Comparison of ENCODE assay signal across 10 cellular contexts in the genomic region with DNA sequence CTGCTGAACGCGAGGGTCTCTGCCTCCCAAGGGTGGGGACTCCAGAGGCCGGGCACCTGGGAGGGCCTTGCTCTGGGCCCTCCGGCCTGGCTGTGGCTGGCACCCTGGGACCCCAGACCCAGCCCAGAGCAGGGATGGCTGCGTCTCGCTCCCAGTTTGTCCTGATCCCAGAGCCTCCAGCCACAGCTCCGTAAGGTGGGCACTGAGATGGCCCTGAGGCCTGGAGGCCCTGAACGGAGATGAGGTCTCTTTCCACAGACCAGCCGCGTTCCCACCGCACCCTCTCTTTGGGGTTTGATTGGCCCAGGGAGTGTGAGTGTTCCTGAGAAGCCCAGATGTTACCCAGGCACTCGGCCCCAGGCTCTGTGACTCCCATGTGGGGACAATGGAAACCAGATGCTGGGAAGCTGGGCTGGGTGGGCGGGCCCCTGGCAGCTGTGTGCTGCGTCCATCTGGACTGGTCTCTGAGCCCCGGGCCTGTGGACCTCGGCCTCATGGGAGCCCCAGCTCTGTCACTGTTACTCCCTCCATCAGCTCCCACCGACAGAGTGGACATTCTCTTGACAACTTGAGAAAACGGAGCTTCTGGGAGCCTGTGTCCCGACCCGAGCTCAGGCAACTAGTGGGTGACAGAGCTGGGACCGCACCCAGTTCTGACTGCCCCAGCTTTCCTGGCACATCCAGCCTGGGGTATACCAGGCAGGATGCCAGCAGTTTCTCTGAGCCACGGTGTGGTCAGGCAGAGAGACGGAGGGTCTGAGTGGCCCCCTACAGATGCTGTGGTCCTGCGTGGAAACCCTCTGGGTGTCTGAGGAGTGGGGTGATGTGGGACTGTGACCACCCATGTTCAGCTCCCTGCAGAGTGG. TPM values are rescaled to one million over a fixed set of nuclear protein-coding genes. Genes with fewer than 3 reads are reported as not detected.
DNase-seq lines count a peak whose midpoint lies in the region; ATAC-seq, FAIRE-seq and TF ChIP-seq lines count a peak whose summit lies in the region.
"Had no signal": no experiment of that assay in that cellular context is flagged by ENCODE, and none has a peak within 500 bp of the region (broad histone marks: within the 10 kb centered on the region; RNA-seq: fewer than 3 reads in every experiment).

No MANE protein-coding gene starts in this region.

- no peak for TF ChIP-seq EP300 in HepG2 (IDR thresholded peaks at IDR 0.05; ENCODE audit: low read depth in 2 of 2, low read length in 2 of 2)
- no peak for TF ChIP-seq EP300 in HepG2 (CRISPR knock-in tag; IDR thresholded peaks at IDR 0.05; ENCODE audit: borderline replicate concordance)

- H3K4me2 ChIP-seq in GM23248 (ENCODE audit: unreplicated experiment) (peak overlapping the region; percentile 76), HepG2 (ENCODE audit: low read depth, low read length) (peak overlapping the region; percentile 18; the same call in 1 of the 2 replicates)

- H2AFZ ChIP-seq in GM23248 (no peak overlapping the region), HepG2 (ENCODE audit: low read length) (no peak overlapping the region)

- no peak for TF ChIP-seq RAD21 in HepG2 (CRISPR knock-in tag; IDR thresholded peaks at IDR 0.05)

- H3K4me1 ChIP-seq in GM23248 (ENCODE audit: insufficient read depth) = peaks cover 40% of the 10 kb centered on the region
- H3K4me1 ChIP-seq in HepG2 (ENCODE audit: insufficient read depth, low read length) = peaks cover 31% of the 10 kb centered on the region
- H3K4me1 ChIP-seq in testis = peaks cover 46% of the 10 kb centered on the region

- no peaks in the 10 kb centered on the region for H3K27me3 ChIP-seq in GM23248 (replicated peaks; ENCODE audit: insufficient read depth)
- H3K27me3 ChIP-seq in HepG2 (ENCODE audit: control insufficient read depth in 1 of 2, insufficient read depth in 2 of 2, low read length in 2 of 2) = peaks cover 19 to 46% of the 10 kb centered on the region in 2 experiments
- H3K27me3 ChIP-seq in testis = no peaks in the 10 kb centered on the region

- no peaks in the 10 kb centered on the region for H3K9me3 ChIP-seq in GM23248 (ENCODE audit: low read depth)
- H3K9me3 ChIP-seq in HepG2 (ENCODE audit: low read length) = no peaks in the 10 kb centered on the region
- H3K9me3 ChIP-seq in testis = no peaks in the 10 kb centered on the region

- no peak; the same call in 2 of the 3 replicates for ATAC-seq in HepG2

- H3K79me2 ChIP-seq in GM23248 (ENCODE audit: insufficient read depth) (no peaks in the 10 kb centered on the region), HepG2 (ENCODE audit: insufficient read depth, low read length) (no peaks in the 10 kb centered on the region)

- H3K36me3 ChIP-seq in GM23248 (ENCODE audit: low read depth) = no peaks in the 10 kb centered on the region
- H3K36me3 ChIP-seq in HepG2 (replicated peaks in 1 of 2; ENCODE audit: control insufficient read depth in 1 of 2, insufficient read depth in 2 of 2, low read length in 2 of 2) = no peaks in the 10 kb centered on the region
- no peaks in the 10 kb centered on the region for H3K36me3 ChIP-seq in testis (ENCODE audit: low read depth, missing control alignments)

- FAIRE-seq in HepG2 (lab: Jason Lieb, UNC) = no peak

- no TSS peak for BruUV-seq in HepG2 (replicated peaks; lab: Mats Ljungman, UMichigan)

- H4K20me1 ChIP-seq in GM23248 (ENCODE audit: insufficient read depth) = no peaks in the 10 kb centered on the region
- H4K20me1 ChIP-seq in HepG2 (ENCODE audit: insufficient read depth, low read length) = no peaks in the 10 kb centered on the region

- H3K4me3 ChIP-seq in GM23248 (peak overlapping the region; percentile 56; the same call in 1 of the 2 replicates), choroid plexus epithelial cell (ENCODE audit: low read depth, low read length) (no peak overlapping the region), HepG2 (replicated peaks in 1 of 3; ENCODE audit: insufficient read depth in 1 of 3, low read depth in 2 of 3, low read length in 3 of 3) (no peak overlapping the region), testis (peak overlapping the region in 1 of 2 donors; percentile 58)

- TF ChIP-seq POLR2A in HepG2 (IDR thresholded peaks at IDR 0.05; ENCODE audit: insufficient read depth in 1 of 2, low read depth in 2 of 2, low read length in 2 of 2) (no peak), testis (IDR thresholded peaks at IDR 0.05) (no peak)

- POLR2A ChIA-PET in HepG2 (lab: Yijun Ruan, JAX) = no interaction called here

- in situ Hi-C loops in GM23248 (cut with MboI) (loop anchor here (5.0 kb wide), 1 partner anchor 131 kb away; no protein-coding TSS in a partner anchor), HepG2 (cut with HindIII; ENCODE audit: extremely low pct_ligation_motif_present, low pct_unique_long_range_greater_than_20kb) (loop anchor here (5.0 to 10.0 kb wide), 3 partner anchors 151 to 313 kb away; a partner anchor contains a TSS)

- H3K9ac ChIP-seq in GM23248 (peak overlapping the region; percentile 79), HepG2 (ENCODE audit: insufficient read depth, low read depth, low read length) (no peak overlapping the region)

- CTCF ChIA-PET in HepG2 (lab: Yijun Ruan, JAX; ENCODE audit: low intra/inter-chr PET ratio, low total read pairs) = no interaction called here

- DNase-seq in GM23248 = peak; percentile 96
- DNase-seq in choroid plexus epithelial cell (ENCODE audit: low read depth) = peak; percentile 36
- DNase-seq in HepG2 (ENCODE audit: low spot score) = no peak
- DNase-seq in testis = no peak
- no peak for DNase-seq in retina
- no peak for DNase-seq in GM10266 (ENCODE audit: extremely low spot score)
- DNase-seq in germinal center (ENCODE audit: low spot score) = no peak
- DNase-seq in NCI-H748 (lab: John Stamatoyannopoulos, UW; ENCODE audit: unreplicated experiment) = no peak
- DNase-seq: activated T-cell treated with anti-CD3 and anti-CD28 coated beads, Interleukin-2, amount 50 U/mL, for 48 hours; foreskin melanocyte had no signal

- intact Hi-C loops in HepG2 (cut with micrococcal nuclease; ENCODE audit: unreplicated experiment) (loop anchor here (5.0 to 10.0 kb wide), 2 partner anchors 176 to 223 kb away; no protein-coding TSS in a partner anchor), testis (cut with DNase I; ENCODE audit: low total_unique reads) (loop anchor here (5.0 kb wide), 1 partner anchor 126 kb away; a partner anchor contains a TSS)

- no peaks in the 10 kb centered on the region for H3K9me2 ChIP-seq in GM23248 (ENCODE audit: insufficient read depth)

- H3F3A ChIP-seq in GM23248 (ENCODE audit: insufficient read depth) = peaks cover 4% of the 10 kb centered on the region; the same call in 1 of the 2 replicates

- H3K27ac ChIP-seq in GM23248 = peak overlapping the region; percentile 84
- no peak overlapping the region for H3K27ac ChIP-seq in HepG2 (ENCODE audit: extremely low read length, insufficient read depth, low read length)
- H3K27ac ChIP-seq in testis = peak overlapping the region; percentile 75 to 82

- WGBS in GM23248 (ENCODE audit: low coverage in 1 of 2, low lambda C conversion rate in 2 of 2, missing lambda C conversion rate in 2 of 2), 2 experiments = 5% methylated on average over 23 to 24 of the region's 24 CpGs
- 33% methylated on average over 7 of the region's 24 CpGs for WGBS in HepG2 (ENCODE audit: low lambda C conversion rate)
- 12 to 37% methylated on average over 4 to 24 of the region's 24 CpGs for WGBS in testis, 2 donors

- no peak for TF ChIP-seq CTCF in choroid plexus epithelial cell (conservative IDR thresholded peaks at IDR 0.05; ENCODE audit: low read depth, low read length)
- TF ChIP-seq CTCF in HepG2 (CRISPR knock-in tag; IDR thresholded peaks at IDR 0.05) = no peak
- no peak for TF ChIP-seq CTCF in testis (IDR thresholded peaks at IDR 0.05)
- no peak for TF ChIP-seq CTCF in GM10266 (IDR thresholded peaks at IDR 0.05; ENCODE audit: control insufficient read depth, insufficient read depth, low read depth, missing control alignments)

TF ChIP-seq in HepG2, 621 proteins besides CTCF, POLR2A, EP300 and RAD21 (continues in another document):
- TF ChIP-seq ZFP36L1 (CRISPR knock-in tag; IDR thresholded peaks at IDR 0.05) (no peak), ZNF557 (CRISPR knock-in tag; IDR thresholded peaks at IDR 0.05) (no peak)

RNA-seq across cellular contexts. Expression of a gene that starts 9.8 kb away (rescaled TPM):
- 1,783 and 1,897 TPM in 2 replicates for total RNA-seq in GM23248 (2014; rRNA removed; shearing (Covaris generic))
- polyA plus RNA-seq in GM23248 (2016; fragmentation: Nextera tagmentation; extraction: Ambion mirVana) = 685 and 707 TPM in 2 replicates
- 0.46 and 3.1 TPM in 2 replicates for total RNA-seq in HepG2 (2016; rRNA removed; fragmentation: Illumina TruSeq; extraction: Trizol)
- total RNA-seq in HepG2 (2016; cell fraction: cytosol; rRNA removed; fragmentation: Illumina TruSeq; extraction: Trizol; ENCODE audit: low read depth) = 0.09 and 0.40 TPM in 2 replicates
- total RNA-seq in HepG2 (2016; cell fraction: insoluble cytoplasmic fraction; rRNA removed; fragmentation: Illumina TruSeq; extraction: Trizol) = 0.55 and 4.3 TPM in 2 replicates
- total RNA-seq in HepG2 (2016; cell fraction: membrane; rRNA removed; fragmentation: Illumina TruSeq; extraction: Trizol) = 0.28 and 0.41 TPM in 2 replicates
- 4.1 and 6.4 TPM in 2 replicates for total RNA-seq in HepG2 (2016; cell fraction: nucleus; rRNA removed; fragmentation: Illumina TruSeq; extraction: Trizol)
- polyA plus RNA-seq in HepG2 (2011; rRNA removed) = 4.8 and 9.8 TPM in 2 replicates
- polyA plus RNA-seq in HepG2 (2011; cell fraction: cytosol; rRNA removed) = 2.4 TPM in 2 replicates
- 190 and 201 TPM in 2 replicates for polyA plus RNA-seq in HepG2 (2011; cell fraction: nucleus; rRNA removed)
- polyA plus RNA-seq in HepG2 (2012) = 10.0 and 14.2 TPM in 2 replicates
- polyA plus RNA-seq in HepG2 (2016; cell fraction: cytosol; fragmentation: Illumina TruSeq; extraction: Trizol; ENCODE audit: low read depth) = 0.17 TPM in 2 replicates
- polyA plus RNA-seq in HepG2 (2016; cell fraction: insoluble cytoplasmic fraction; fragmentation: Illumina TruSeq; extraction: Trizol; ENCODE audit: low read depth) = 0.58 and 1.7 TPM in 2 replicates
- polyA plus RNA-seq in HepG2 (2016; cell fraction: membrane; fragmentation: Illumina TruSeq; extraction: Trizol; ENCODE audit: low read depth) = 0.13 and 0.28 TPM in 2 replicates
- 20.5 and 25.0 TPM in 2 replicates for polyA plus RNA-seq in HepG2 (2016; cell fraction: nucleus; fragmentation: Illumina TruSeq; extraction: Trizol; ENCODE audit: insufficient read depth, low read depth)
- 0.07 and 11.2 TPM in 2 replicates for polyA minus RNA-seq in HepG2 (2011; rRNA and poly(A)+ RNA removed; ENCODE audit: low replicate concordance)
- polyA minus RNA-seq in HepG2 (2011; cell fraction: cytosol; rRNA and poly(A)+ RNA removed) = 1.1 and 1.8 TPM in 2 replicates
- 3.9 and 6.7 TPM in 2 replicates for polyA minus RNA-seq in HepG2 (2011; cell fraction: nucleus; rRNA and poly(A)+ RNA removed)
- 100 to 1,000 TPM; 166 to 178 TPM for total RNA-seq in testis
- 197 TPM for polyA plus RNA-seq in testis (ENCODE audit: insufficient read depth, low read depth, low replicate concordance)

Comparison
In these comparisons a context has a peak if more than half of its experiments do, and no peak if none do; other contexts are left out.
1. DNase-seq: peak in GM23248 (single experiment) and choroid plexus epithelial cell (single experiment); none in HepG2 (single experiment), testis (single experiment), retina (single experiment), GM10266 (single experiment), germinal center (single experiment) and NCI-H748 (single experiment).
2. RNA of a gene that starts 9.8 kb away (total RNA-seq): 1,783 to 1,897 TPM in GM23248 and 166 to 178 TPM in testis; 0.09 to 6.4 TPM in HepG2; every median in the first group is over 10 times any median in the second.